In genomic region chr17:47879776-47880452, GRCh38 we compare ENCODE assay signal across 16 cellular contexts. TPM values are rescaled to one million over a fixed set of nuclear protein-coding genes. Genes with fewer than 3 reads are reported as not detected.
A peak's percentile ranks its signal among the peaks of the same experiment; 100 is the strongest.
DNase-seq lines count a peak whose midpoint lies in the region; ATAC-seq, FAIRE-seq and TF ChIP-seq lines count a peak whose summit lies in the region.
"Had no signal": no experiment of that assay in that cellular context is flagged by ENCODE, and none has a peak within 500 bp of the region (broad histone marks: within the 10 kb centered on the region; RNA-seq: fewer than 3 reads in every experiment).

No MANE protein-coding gene starts in this region.

- in situ Hi-C loops in HepG2 (cut with HindIII; ENCODE audit: extremely low pct_ligation_motif_present, low pct_unique_long_range_greater_than_20kb), result no loop called here

- H3K4me3 Mint-ChIP-seq in mesothelial cell of epicardium, result no peak overlapping the region
- H3K4me3 Mint-ChIP-seq: B cell; CD8-positive, alpha-beta T cell; H9; IgD-negative memory B cell had no signal

- H3K27me3 Mint-ChIP-seq in mesothelial cell of epicardium (ENCODE audit: low read depth), result no peaks in the 10 kb centered on the region

- H3K27me3 ChIP-seq in HepG2 (ENCODE audit: control insufficient read depth in 1 of 2, insufficient read depth in 2 of 2, low read length in 2 of 2) (peaks cover 8 to 62% of the 10 kb centered on the region in 2 experiments; a peak in 3 of 5 replicates), right lobe of liver (no peaks in the 10 kb centered on the region), OCI-LY3 (ENCODE audit: low read depth, low read length) (no peaks in the 10 kb centered on the region)
- H3K27me3 ChIP-seq: BLaER1 treated with 17β-estradiol and CSF1 and Interleukin-3, amounts not matched to agents 10 nM and 100 nM had no signal

- DNase-seq in HepG2 (ENCODE audit: low spot score), result no peak
- DNase-seq in right lobe of liver, result no peak
- no peak for DNase-seq in mesothelial cell of epicardium (ENCODE audit: low spot score in 2 of 2, unreplicated experiment in 2 of 2)
- no peak for DNase-seq in activated CD4-positive, CD25-positive, alpha-beta regulatory T cell treated with anti-CD3 and anti-CD28 coated beads, Interleukin-2, amount 50 U/mL, for 72 hours
- no peak for DNase-seq in NCI-H1092 treated with DMSO at 0.1 percent for 48 hours (lab: John Stamatoyannopoulos, UW)
- DNase-seq in activated CD4-positive, alpha-beta T cell treated with anti-CD3 and anti-CD28 coated beads for 4 hours, result no peak
- DNase-seq: Calu3; CD8-positive, alpha-beta T cell; DMS79 treated with DMSO at 0.1 percent for 48 hours; GF-D8 had no signal

- intact Hi-C loops in HepG2 (cut with micrococcal nuclease; ENCODE audit: unreplicated experiment) (no loop called here), right lobe of liver (cut with DNase I) (no loop called here)

- no peak overlapping the region for H2AFZ ChIP-seq in HepG2 (ENCODE audit: low read length)
- no peak overlapping the region for H2AFZ ChIP-seq in OCI-LY3 (ENCODE audit: low read depth, low read length)

- H3K27ac ChIP-seq in HepG2 (ENCODE audit: extremely low read length, insufficient read depth, low read length) (no peak overlapping the region), right lobe of liver (no peak overlapping the region), OCI-LY3 (ENCODE audit: low read length) (peak overlapping the region; percentile 42)
- H3K27ac ChIP-seq: BLaER1 treated with 17β-estradiol and CSF1 and Interleukin-3, amounts not matched to agents 10 nM and 100 nM had no signal

- H3K27ac Mint-ChIP-seq in mesothelial cell of epicardium, result peak overlapping the region; percentile 24
- H3K27ac Mint-ChIP-seq: B cell; CD8-positive, alpha-beta T cell; H9 had no signal

- TF ChIP-seq RAD21 in HepG2 (CRISPR knock-in tag; IDR thresholded peaks at IDR 0.05), result no peak

- H3K79me2 ChIP-seq in HepG2 (ENCODE audit: insufficient read depth, low read length) (no peaks in the 10 kb centered on the region), OCI-LY3 (ENCODE audit: low read length) (no peaks in the 10 kb centered on the region)

- H3K9ac ChIP-seq in HepG2 (ENCODE audit: insufficient read depth, low read depth, low read length) (no peak overlapping the region), OCI-LY3 (ENCODE audit: low read length) (no peak overlapping the region)
- H3K9ac ChIP-seq: BLaER1 treated with 17β-estradiol and CSF1 and Interleukin-3, amounts not matched to agents 10 nM and 100 nM had no signal

- FAIRE-seq in HepG2 (lab: Jason Lieb, UNC), result no peak
- FAIRE-seq: H1 had no signal

- WGBS in HepG2 (ENCODE audit: low lambda C conversion rate), result 66% methylated on average over 8 of the region's 8 CpGs
- 79% methylated on average over 6 of the region's 8 CpGs for WGBS in right lobe of liver (ENCODE audit: insufficient coverage, low coverage, low lambda C conversion rate, missing lambda C conversion rate)

- H3K9me3 Mint-ChIP-seq in mesothelial cell of epicardium, result no peaks in the 10 kb centered on the region
- H3K9me3 Mint-ChIP-seq: CD8-positive, alpha-beta T cell; H9 had no signal

- ATAC-seq in HepG2, result no peak
- ATAC-seq in right lobe of liver, result no peak
- ATAC-seq: CD8-positive, alpha-beta T cell had no signal

- no TSS peak for BruUV-seq in HepG2 (replicated peaks; lab: Mats Ljungman, UMichigan)

- H3K4me1 Mint-ChIP-seq in mesothelial cell of epicardium, result peaks cover 74% of the 10 kb centered on the region
- H3K4me1 Mint-ChIP-seq: B cell, IgD-negative memory B cell had no signal

- H3K4me2 ChIP-seq in HepG2 (ENCODE audit: low read depth, low read length) (no peak overlapping the region), OCI-LY3 (ENCODE audit: low read length) (peak overlapping the region; percentile 42)

- CTCF ChIA-PET in HepG2 (lab: Yijun Ruan, JAX; ENCODE audit: low intra/inter-chr PET ratio, low total read pairs), result no interaction called here

- no peaks in the 10 kb centered on the region for H3K36me3 Mint-ChIP-seq in mesothelial cell of epicardium
- H3K36me3 Mint-ChIP-seq: CD8-positive, alpha-beta T cell; IgD-negative memory B cell had no signal

- H3K36me3 ChIP-seq in HepG2 (replicated peaks in 1 of 2; ENCODE audit: control insufficient read depth in 1 of 2, insufficient read depth in 2 of 2, low read length in 2 of 2) (no peaks in the 10 kb centered on the region), right lobe of liver (no peaks in the 10 kb centered on the region), OCI-LY3 (replicated peaks; ENCODE audit: low read depth, low read length) (no peaks in the 10 kb centered on the region)
- H3K36me3 ChIP-seq: BLaER1 treated with 17β-estradiol and CSF1 and Interleukin-3, amounts not matched to agents 10 nM and 100 nM had no signal

- H3K4me3 ChIP-seq in HepG2 (replicated peaks in 1 of 3; ENCODE audit: insufficient read depth in 1 of 3, low read depth in 2 of 3, low read length in 3 of 3), result no peak overlapping the region
- H3K4me3 ChIP-seq in right lobe of liver, result no peak overlapping the region
- H3K4me3 ChIP-seq in OCI-LY3 (ENCODE audit: low read length), result no peak overlapping the region
- H3K4me3 ChIP-seq: BLaER1 treated with 17β-estradiol and CSF1 and Interleukin-3, amounts not matched to agents 10 nM and 100 nM had no signal

- H3K4me1 ChIP-seq in HepG2 (ENCODE audit: insufficient read depth, low read length), result peaks cover 31% of the 10 kb centered on the region
- H3K4me1 ChIP-seq in right lobe of liver, result peaks cover 0 to 8% (median 4%) of the 10 kb centered on the region in 4 donors
- H3K4me1 ChIP-seq in OCI-LY3 (ENCODE audit: low read length), result peaks cover 81% of the 10 kb centered on the region

- POLR2A ChIA-PET in HepG2 (lab: Yijun Ruan, JAX), result interaction anchor here (1.4 kb wide), 1 partner anchor 49 kb away, joined by 3 read pairs; the partner anchor contains the start of genes LRRC46 and MRPL10

- TF ChIP-seq EP300 in HepG2 (IDR thresholded peaks at IDR 0.05; ENCODE audit: low read depth in 2 of 2, low read length in 2 of 2) (no peak), HepG2 (CRISPR knock-in tag; IDR thresholded peaks at IDR 0.05; ENCODE audit: borderline replicate concordance) (no peak)

- TF ChIP-seq CTCF in HepG2 (CRISPR knock-in tag; IDR thresholded peaks at IDR 0.05) (no peak), right lobe of liver (IDR thresholded peaks at IDR 0.05) (no peak), OCI-LY3 (IDR thresholded peaks at IDR 0.05; ENCODE audit: low read depth, low read length) (no peak), mesothelial cell of epicardium (IDR thresholded peaks at IDR 0.05; ENCODE audit: unreplicated experiment) (no peak)

- H3K9me3 ChIP-seq in HepG2 (ENCODE audit: low read length) (no peaks in the 10 kb centered on the region), right lobe of liver (no peaks in the 10 kb centered on the region), OCI-LY3 (ENCODE audit: insufficient read depth, low read length) (no peaks in the 10 kb centered on the region)
- H3K9me3 ChIP-seq: BLaER1 treated with 17β-estradiol and CSF1 and Interleukin-3, amounts not matched to agents 10 nM and 100 nM had no signal

- H4K20me1 ChIP-seq in HepG2 (ENCODE audit: insufficient read depth, low read length), result no peaks in the 10 kb centered on the region
- no peaks in the 10 kb centered on the region for H4K20me1 ChIP-seq in OCI-LY3 (ENCODE audit: insufficient read depth, low read length)
- H4K20me1 ChIP-seq: BLaER1 treated with 17β-estradiol and CSF1 and Interleukin-3, amounts not matched to agents 10 nM and 100 nM had no signal

- no peak for TF ChIP-seq POLR2A in HepG2 (IDR thresholded peaks at IDR 0.05; ENCODE audit: insufficient read depth in 1 of 2, low read depth in 2 of 2, low read length in 2 of 2)
- no peak for TF ChIP-seq POLR2A in right lobe of liver (IDR thresholded peaks at IDR 0.05)

RNA-seq across cellular contexts. Expression of gene SP2, which starts 16.1 kb away (rescaled TPM):
- total RNA-seq in HepG2 (2016; rRNA removed; fragmentation: Illumina TruSeq; extraction: Trizol) (1.4 and 1.5 TPM in 2 replicates), right lobe of liver (1 to 10 TPM; 3.1 to 7.9 (median 5.5) TPM), mesothelial cell of epicardium (17.0 to 18.0 TPM (median 17.0 TPM) in 3 replicates)
- 0.44 and 0.71 TPM in 2 replicates for total RNA-seq in HepG2 (2016; cell fraction: cytosol; rRNA removed; fragmentation: Illumina TruSeq; extraction: Trizol; ENCODE audit: low read depth)
- 1.1 and 1.3 TPM in 2 replicates for total RNA-seq in HepG2 (2016; cell fraction: insoluble cytoplasmic fraction; rRNA removed; fragmentation: Illumina TruSeq; extraction: Trizol)
- total RNA-seq in HepG2 (2016; cell fraction: membrane; rRNA removed; fragmentation: Illumina TruSeq; extraction: Trizol), result 2.2 and 2.7 TPM in 2 replicates
- total RNA-seq in HepG2 (2016; cell fraction: nucleus; rRNA removed; fragmentation: Illumina TruSeq; extraction: Trizol), result 1.6 and 2.4 TPM in 2 replicates
- polyA plus RNA-seq in HepG2 (2011; rRNA removed), result 4.2 and 4.8 TPM in 2 replicates
- polyA plus RNA-seq in HepG2 (2011; cell fraction: cytosol; rRNA removed), result 1.9 and 2.3 TPM in 2 replicates
- polyA plus RNA-seq in HepG2 (2011; cell fraction: nucleus; rRNA removed), result 13.9 and 14.8 TPM in 2 replicates
- 10.5 and 11.9 TPM in 2 replicates for polyA plus RNA-seq in HepG2 (2012)
- polyA plus RNA-seq in HepG2 (2016; cell fraction: cytosol; fragmentation: Illumina TruSeq; extraction: Trizol; ENCODE audit: low read depth), result 1.5 and 1.9 TPM in 2 replicates
- 6.9 and 11.6 TPM in 2 replicates for polyA plus RNA-seq in HepG2 (2016; cell fraction: insoluble cytoplasmic fraction; fragmentation: Illumina TruSeq; extraction: Trizol; ENCODE audit: low read depth)
- polyA plus RNA-seq in HepG2 (2016; cell fraction: membrane; fragmentation: Illumina TruSeq; extraction: Trizol; ENCODE audit: low read depth), result 4.2 and 5.0 TPM in 2 replicates
- polyA plus RNA-seq in HepG2 (2016; cell fraction: nucleus; fragmentation: Illumina TruSeq; extraction: Trizol; ENCODE audit: insufficient read depth, low read depth), result 12.2 and 15.0 TPM in 2 replicates
- 4.3 and 7.9 TPM in 2 replicates for polyA minus RNA-seq in HepG2 (2011; rRNA and poly(A)+ RNA removed; ENCODE audit: low replicate concordance)
- 2.9 and 5.7 TPM in 2 replicates for polyA minus RNA-seq in HepG2 (2011; cell fraction: cytosol; rRNA and poly(A)+ RNA removed)
- 3.1 and 3.5 TPM in 2 replicates for polyA minus RNA-seq in HepG2 (2011; cell fraction: nucleus; rRNA and poly(A)+ RNA removed)

RNA-seq across cellular contexts. Expression of gene SP6, which starts 29.0 kb away (rescaled TPM):
- total RNA-seq in HepG2 (2016; rRNA removed; fragmentation: Illumina TruSeq; extraction: Trizol), result 0.07 TPM in 1 of 2 replicates, not detected in the other
- total RNA-seq in HepG2 (2016; cell fraction: cytosol; rRNA removed; fragmentation: Illumina TruSeq; extraction: Trizol; ENCODE audit: low read depth), result not detected in 2 replicates
- total RNA-seq in HepG2 (2016; cell fraction: insoluble cytoplasmic fraction; rRNA removed; fragmentation: Illumina TruSeq; extraction: Trizol), result 0.04 TPM in 1 of 2 replicates, not detected in the other
- total RNA-seq in HepG2 (2016; cell fraction: membrane; rRNA removed; fragmentation: Illumina TruSeq; extraction: Trizol), result 0.03 and 0.10 TPM in 2 replicates
- not detected in 2 replicates for total RNA-seq in HepG2 (2016; cell fraction: nucleus; rRNA removed; fragmentation: Illumina TruSeq; extraction: Trizol)
- polyA plus RNA-seq in HepG2 (2011; rRNA removed), result 0.07 and 0.09 TPM in 2 replicates
- 0.05 and 0.07 TPM in 2 replicates for polyA plus RNA-seq in HepG2 (2011; cell fraction: cytosol; rRNA removed)
- polyA plus RNA-seq in HepG2 (2011; cell fraction: nucleus; rRNA removed), result 0.19 and 0.28 TPM in 2 replicates
- 0.09 TPM in 2 replicates for polyA plus RNA-seq in HepG2 (2012)
- polyA plus RNA-seq in HepG2 (2016; cell fraction: cytosol; fragmentation: Illumina TruSeq; extraction: Trizol; ENCODE audit: low read depth), result not detected in 2 replicates
- 0.09 TPM in 1 of 2 replicates, not detected in the other for polyA plus RNA-seq in HepG2 (2016; cell fraction: insoluble cytoplasmic fraction; fragmentation: Illumina TruSeq; extraction: Trizol; ENCODE audit: low read depth)
- not detected in 2 replicates for polyA plus RNA-seq in HepG2 (2016; cell fraction: membrane; fragmentation: Illumina TruSeq; extraction: Trizol; ENCODE audit: low read depth)
- 0.15 and 0.19 TPM in 2 replicates for polyA plus RNA-seq in HepG2 (2016; cell fraction: nucleus; fragmentation: Illumina TruSeq; extraction: Trizol; ENCODE audit: insufficient read depth, low read depth)
- 0.04 and 0.05 TPM in 2 replicates for polyA minus RNA-seq in HepG2 (2011; rRNA and poly(A)+ RNA removed; ENCODE audit: low replicate concordance)
- polyA minus RNA-seq in HepG2 (2011; cell fraction: cytosol; rRNA and poly(A)+ RNA removed), result not detected in 2 replicates
- polyA minus RNA-seq in HepG2 (2011; cell fraction: nucleus; rRNA and poly(A)+ RNA removed), result not detected in 2 replicates
- total RNA-seq in right lobe of liver, result under 1 TPM in 3 of 6 experiments, not detected in 3; 0.09 to 0.12 (median 0.11) TPM
- 15.9 to 17.6 TPM (median 16.0 TPM) in 3 replicates for total RNA-seq in mesothelial cell of epicardium
- total RNA-seq: B cell had no signal
- polyA plus RNA-seq: IgD-negative memory B cell had no signal

RNA-seq across cellular contexts. Expression of gene SCRN2, which starts 38.8 kb away (rescaled TPM):
- total RNA-seq in HepG2 (2016; rRNA removed; fragmentation: Illumina TruSeq; extraction: Trizol) (15.0 and 29.5 TPM in 2 replicates), right lobe of liver (10 to 100 TPM; 18.1 to 25.7 (median 19.6) TPM), mesothelial cell of epicardium (49.7 to 50.7 TPM (median 50.7 TPM) in 3 replicates)
- total RNA-seq in HepG2 (2016; cell fraction: cytosol; rRNA removed; fragmentation: Illumina TruSeq; extraction: Trizol; ENCODE audit: low read depth), result 14.0 and 15.6 TPM in 2 replicates
- total RNA-seq in HepG2 (2016; cell fraction: insoluble cytoplasmic fraction; rRNA removed; fragmentation: Illumina TruSeq; extraction: Trizol), result 14.9 and 29.8 TPM in 2 replicates
- total RNA-seq in HepG2 (2016; cell fraction: membrane; rRNA removed; fragmentation: Illumina TruSeq; extraction: Trizol), result 9.4 and 10.4 TPM in 2 replicates
- 38.4 and 39.4 TPM in 2 replicates for total RNA-seq in HepG2 (2016; cell fraction: nucleus; rRNA removed; fragmentation: Illumina TruSeq; extraction: Trizol)
- 21.7 and 28.6 TPM in 2 replicates for polyA plus RNA-seq in HepG2 (2011; rRNA removed)
- 12.8 and 18.6 TPM in 2 replicates for polyA plus RNA-seq in HepG2 (2011; cell fraction: cytosol; rRNA removed)
- polyA plus RNA-seq in HepG2 (2011; cell fraction: nucleus; rRNA removed), result 254 and 255 TPM in 2 replicates
- polyA plus RNA-seq in HepG2 (2012), result 16.2 and 19.4 TPM in 2 replicates
- 2.8 and 3.6 TPM in 2 replicates for polyA plus RNA-seq in HepG2 (2016; cell fraction: cytosol; fragmentation: Illumina TruSeq; extraction: Trizol; ENCODE audit: low read depth)
- 11.1 and 13.6 TPM in 2 replicates for polyA plus RNA-seq in HepG2 (2016; cell fraction: insoluble cytoplasmic fraction; fragmentation: Illumina TruSeq; extraction: Trizol; ENCODE audit: low read depth)
- polyA plus RNA-seq in HepG2 (2016; cell fraction: membrane; fragmentation: Illumina TruSeq; extraction: Trizol; ENCODE audit: low read depth), result 4.4 and 5.4 TPM in 2 replicates
- 76.0 and 78.1 TPM in 2 replicates for polyA plus RNA-seq in HepG2 (2016; cell fraction: nucleus; fragmentation: Illumina TruSeq; extraction: Trizol; ENCODE audit: insufficient read depth, low read depth)
- 22.3 and 32.7 TPM in 2 replicates for polyA minus RNA-seq in HepG2 (2011; rRNA and poly(A)+ RNA removed; ENCODE audit: low replicate concordance)
- polyA minus RNA-seq in HepG2 (2011; cell fraction: cytosol; rRNA and poly(A)+ RNA removed), result 4.6 and 7.0 TPM in 2 replicates
- 42.1 and 48.9 TPM in 2 replicates for polyA minus RNA-seq in HepG2 (2011; cell fraction: nucleus; rRNA and poly(A)+ RNA removed)

RNA-seq across cellular contexts. Expression of gene LRRC46, which starts 48.4 kb away (rescaled TPM):
- 0.09 and 0.13 TPM in 2 replicates for total RNA-seq in HepG2 (2016; rRNA removed; fragmentation: Illumina TruSeq; extraction: Trizol)
- 0.26 TPM in 1 of 2 replicates, not detected in the other for total RNA-seq in HepG2 (2016; cell fraction: cytosol; rRNA removed; fragmentation: Illumina TruSeq; extraction: Trizol; ENCODE audit: low read depth)
- total RNA-seq in HepG2 (2016; cell fraction: insoluble cytoplasmic fraction; rRNA removed; fragmentation: Illumina TruSeq; extraction: Trizol), result 0.15 and 0.22 TPM in 2 replicates
- 0.14 TPM in 1 of 2 replicates, not detected in the other for total RNA-seq in HepG2 (2016; cell fraction: membrane; rRNA removed; fragmentation: Illumina TruSeq; extraction: Trizol)
- total RNA-seq in HepG2 (2016; cell fraction: nucleus; rRNA removed; fragmentation: Illumina TruSeq; extraction: Trizol), result 0.43 TPM in 1 of 2 replicates, not detected in the other
- polyA plus RNA-seq in HepG2 (2011; rRNA removed), result 0.09 and 0.16 TPM in 2 replicates
- 0.15 and 0.18 TPM in 2 replicates for polyA plus RNA-seq in HepG2 (2011; cell fraction: cytosol; rRNA removed)
- 0.19 and 0.42 TPM in 2 replicates for polyA plus RNA-seq in HepG2 (2011; cell fraction: nucleus; rRNA removed)
- 0.70 and 0.75 TPM in 2 replicates for polyA plus RNA-seq in HepG2 (2012)
- polyA plus RNA-seq in HepG2 (2016; cell fraction: cytosol; fragmentation: Illumina TruSeq; extraction: Trizol; ENCODE audit: low read depth), result 0.11 and 0.22 TPM in 2 replicates
- polyA plus RNA-seq in HepG2 (2016; cell fraction: insoluble cytoplasmic fraction; fragmentation: Illumina TruSeq; extraction: Trizol; ENCODE audit: low read depth), result 0.35 and 0.46 TPM in 2 replicates
- polyA plus RNA-seq in HepG2 (2016; cell fraction: membrane; fragmentation: Illumina TruSeq; extraction: Trizol; ENCODE audit: low read depth), result 0.23 TPM in 2 replicates
- polyA plus RNA-seq in HepG2 (2016; cell fraction: nucleus; fragmentation: Illumina TruSeq; extraction: Trizol; ENCODE audit: insufficient read depth, low read depth), result 0.43 and 0.74 TPM in 2 replicates
- polyA minus RNA-seq in HepG2 (2011; rRNA and poly(A)+ RNA removed; ENCODE audit: low replicate concordance), result 0.46 and 1.2 TPM in 2 replicates
- 0.44 and 0.59 TPM in 2 replicates for polyA minus RNA-seq in HepG2 (2011; cell fraction: cytosol; rRNA and poly(A)+ RNA removed)
- 0.62 TPM in 1 of 2 replicates, not detected in the other for polyA minus RNA-seq in HepG2 (2011; cell fraction: nucleus; rRNA and poly(A)+ RNA removed)
- under 1 TPM; 0.12 to 0.44 (median 0.35) TPM for total RNA-seq in right lobe of liver
- 0.16 TPM in 1 of 3 replicates, not detected in the others for total RNA-seq in mesothelial cell of epicardium
- total RNA-seq: H1 had no signal

RNA-seq across cellular contexts. Expression of gene MRPL10, which starts 48.6 kb away (rescaled TPM):
- 56.7 and 59.7 TPM in 2 replicates for total RNA-seq in HepG2 (2016; rRNA removed; fragmentation: Illumina TruSeq; extraction: Trizol)
- total RNA-seq in HepG2 (2016; cell fraction: cytosol; rRNA removed; fragmentation: Illumina TruSeq; extraction: Trizol; ENCODE audit: low read depth), result 23.2 and 23.8 TPM in 2 replicates
- total RNA-seq in HepG2 (2016; cell fraction: insoluble cytoplasmic fraction; rRNA removed; fragmentation: Illumina TruSeq; extraction: Trizol), result 54.4 and 59.8 TPM in 2 replicates
- 57.6 and 61.5 TPM in 2 replicates for total RNA-seq in HepG2 (2016; cell fraction: membrane; rRNA removed; fragmentation: Illumina TruSeq; extraction: Trizol)
- 27.0 and 27.8 TPM in 2 replicates for total RNA-seq in HepG2 (2016; cell fraction: nucleus; rRNA removed; fragmentation: Illumina TruSeq; extraction: Trizol)
- 149 and 157 TPM in 2 replicates for polyA plus RNA-seq in HepG2 (2011; rRNA removed)
- 163 and 193 TPM in 2 replicates for polyA plus RNA-seq in HepG2 (2011; cell fraction: cytosol; rRNA removed)
- polyA plus RNA-seq in HepG2 (2011; cell fraction: nucleus; rRNA removed), result 84.2 and 97.9 TPM in 2 replicates
- polyA plus RNA-seq in HepG2 (2012), result 98.1 and 124 TPM in 2 replicates
- 32.0 and 36.2 TPM in 2 replicates for polyA plus RNA-seq in HepG2 (2016; cell fraction: cytosol; fragmentation: Illumina TruSeq; extraction: Trizol; ENCODE audit: low read depth)
- 90.1 and 104 TPM in 2 replicates for polyA plus RNA-seq in HepG2 (2016; cell fraction: insoluble cytoplasmic fraction; fragmentation: Illumina TruSeq; extraction: Trizol; ENCODE audit: low read depth)
- 63.3 and 69.4 TPM in 2 replicates for polyA plus RNA-seq in HepG2 (2016; cell fraction: membrane; fragmentation: Illumina TruSeq; extraction: Trizol; ENCODE audit: low read depth)
- polyA plus RNA-seq in HepG2 (2016; cell fraction: nucleus; fragmentation: Illumina TruSeq; extraction: Trizol; ENCODE audit: insufficient read depth, low read depth), result 52.7 and 55.5 TPM in 2 replicates
- 135 and 309 TPM in 2 replicates for polyA minus RNA-seq in HepG2 (2011; rRNA and poly(A)+ RNA removed; ENCODE audit: low replicate concordance)
- 101 and 106 TPM in 2 replicates for polyA minus RNA-seq in HepG2 (2011; cell fraction: cytosol; rRNA and poly(A)+ RNA removed)
- 28.0 and 36.1 TPM in 2 replicates for polyA minus RNA-seq in HepG2 (2011; cell fraction: nucleus; rRNA and poly(A)+ RNA removed)
- total RNA-seq in right lobe of liver, result 10 to 100 TPM; 14.4 to 26.1 (median 16.3) TPM
- total RNA-seq in mesothelial cell of epicardium, result 41.0 to 46.5 TPM (median 45.6 TPM) in 3 replicates

Comparison
In these comparisons a context has a peak if more than half of its experiments do, and no peak if none do; other contexts are left out.
1. RNA of gene SP6, which starts 29.0 kb away (total RNA-seq): 15.9 to 17.6 TPM in mesothelial cell of epicardium; 0.09 to 0.12 TPM in right lobe of liver and 0.03 to 0.10 TPM in HepG2; every median in the first group is over 10 times any median in the second.